In the genomic region with DNA sequence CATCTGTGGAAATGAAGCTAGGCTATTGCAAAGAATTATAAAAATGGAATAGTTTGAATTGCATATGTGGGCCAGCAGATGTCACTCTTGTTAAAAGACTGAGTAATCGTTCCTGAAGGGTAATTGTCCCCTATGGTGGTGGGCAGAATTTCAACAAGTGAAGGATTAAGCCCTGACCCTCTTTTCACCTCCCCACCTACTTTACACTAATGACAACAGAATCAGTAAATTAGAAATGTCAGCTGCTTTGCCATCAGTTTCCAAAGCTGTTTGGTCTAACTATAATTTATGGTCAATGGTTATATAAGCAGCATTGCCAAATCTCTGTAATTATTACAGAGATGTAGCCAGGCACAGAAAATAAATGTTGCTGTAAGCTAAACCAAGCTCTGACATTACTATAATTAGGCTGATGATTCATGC, we compare ENCODE assay signal across 8 cellular contexts.
A peak's percentile ranks its signal among the peaks of the same experiment; 100 is the strongest.
DNase-seq lines count a peak whose midpoint lies in the region; ATAC-seq, FAIRE-seq and TF ChIP-seq lines count a peak whose summit lies in the region.

No MANE protein-coding gene starts in this region.

- TF ChIP-seq CTCF in astrocyte of the spinal cord (IDR thresholded peaks at IDR 0.05; ENCODE audit: low read depth, low read length) = peak; percentile 30

- no peak overlapping the region for H3K4me3 ChIP-seq in astrocyte of the spinal cord (ENCODE audit: low read depth, low read length)

- peak; percentile 79 for FAIRE-seq in GM12892 (lab: Jason Lieb, UNC)

- ATAC-seq in HG02759 (IDR thresholded peaks at IDR 0.05; ENCODE audit: unreplicated experiment) = peak; percentile 76

- TF ChIP-seq POLR2A in GM12892 (IDR thresholded peaks at IDR 0.05; ENCODE audit: low read depth, low read length) = no peak

- in situ Hi-C loops in astrocyte of the spinal cord (cut with HindIII; ENCODE audit: low sequenced_read_pairs) = no loop called here

- no peak for DNase-seq in GM12892 (ENCODE audit: insufficient read length)
- peak; percentile 86 to 94 for DNase-seq in NCI-H2081 (lab: John Stamatoyannopoulos, UW)
- DNase-seq in astrocyte of the spinal cord (ENCODE audit: low read depth, low spot score) = no peak
- peak; percentile 10 for DNase-seq in pons (ENCODE audit: low spot score)
- no peak for DNase-seq in T-helper 9 cell
- DNase-seq in activated naive CD4-positive, alpha-beta T cell treated with anti-CD3 and anti-CD28 coated beads, Interleukin-2, amount 50 U/mL, for 16 hours = no peak
- no peak for DNase-seq in GOT3 (lab: John Stamatoyannopoulos, UW)

Comparison
In these comparisons a context has a peak if more than half of its experiments do, and no peak if none do; other contexts are left out.
1. DNase-seq: peak in NCI-H2081 (2 of 2) and pons (single experiment); none in GM12892 (single experiment), astrocyte of the spinal cord (single experiment), T-helper 9 cell (single experiment), activated naive CD4-positive, alpha-beta T cell treated with anti-CD3 and anti-CD28 coated beads, Interleukin-2, amount 50 U/mL, for 16 hours (single experiment) and GOT3 (single experiment).